8 cellular contexts compared by ENCODE assay signal in the genomic region with DNA sequence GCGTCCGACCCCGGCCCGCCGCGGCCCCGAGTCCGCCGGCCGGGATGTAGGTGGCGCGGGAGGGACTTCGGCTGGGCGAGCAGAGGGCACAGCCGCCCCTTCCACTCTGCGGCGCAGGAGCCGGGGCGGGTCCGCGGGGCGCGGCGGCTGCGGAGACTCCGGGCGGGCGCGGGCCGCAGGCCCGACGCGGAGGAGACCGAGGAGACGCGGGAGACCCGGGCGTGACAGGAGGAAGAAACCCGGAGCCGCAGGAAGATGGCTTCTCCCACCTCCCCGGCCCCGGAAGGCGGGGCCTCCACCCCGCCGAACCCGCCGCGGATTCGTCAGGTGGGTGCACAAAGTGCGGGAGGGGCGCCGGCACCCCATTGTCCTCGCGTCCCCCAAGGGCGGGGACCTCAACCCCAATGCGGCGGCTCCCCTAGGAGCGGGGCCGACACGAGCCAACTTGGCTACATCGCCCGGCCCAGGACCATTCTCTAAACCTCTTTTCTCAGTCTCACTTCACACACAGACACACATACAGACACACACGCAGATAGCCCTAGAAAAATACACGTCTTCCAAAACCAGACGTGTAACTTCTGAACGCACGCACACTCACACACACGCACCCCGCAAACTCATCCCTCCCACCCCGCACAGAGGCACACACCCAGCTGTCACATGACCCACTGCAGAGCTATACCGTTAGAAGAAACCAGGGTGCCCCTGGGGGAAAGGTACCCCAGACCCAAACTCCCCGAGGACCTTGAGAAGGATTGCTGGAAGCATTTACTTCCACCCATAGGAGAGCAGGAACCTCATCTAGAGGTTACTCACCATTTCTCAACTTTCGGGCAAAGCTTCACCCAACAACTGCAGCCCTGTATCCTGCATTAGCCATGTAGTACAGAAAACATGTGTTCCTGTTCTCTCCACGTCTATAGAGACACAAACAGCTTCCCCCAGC.
DNase-seq lines count a peak whose midpoint lies in the region; ATAC-seq and TF ChIP-seq lines count a peak whose summit lies in the region.
"Not testable (repeated sequence)": the region's sequence is repeated elsewhere in the genome, so short reads cannot be mapped to it uniquely, and the experiment has no call there.

No MANE protein-coding gene starts in this region.

- peak; percentile 76 to 83 for ATAC-seq in left cardiac atrium

- not testable (repeated sequence) for H3K9ac ChIP-seq in MM.1S (ENCODE audit: low read length)
- H3K9ac ChIP-seq in neural cell (ENCODE audit: low read length) = peak overlapping the region; percentile 76

- H4K20me1 ChIP-seq in MM.1S (ENCODE audit: insufficient read depth, low read length); neural cell (ENCODE audit: insufficient read depth): not testable (repeated sequence)

- DNase-seq in GM06990 (ENCODE audit: extremely low read depth, insufficient read length) (peak; percentile 54), HCEC 1CT (peak; percentile 1), T1000 (lab: John Stamatoyannopoulos, UW) (peak; percentile 19), left cardiac atrium (peak; percentile 26)
- DNase-seq in MM.1S, brain microvascular endothelial cell, thyroid gland: not testable (repeated sequence)

- peak overlapping the region; percentile 93 for H3K4me2 ChIP-seq in MM.1S (ENCODE audit: low read depth, low read length)
- peak overlapping the region; percentile 62 for H3K4me2 ChIP-seq in neural cell (ENCODE audit: low read length)

- intact Hi-C loops in left cardiac atrium (cut with DNase I) = loop anchor here in 1 of 2 donors (5.0 kb wide), 1 partner anchor 34 kb away; no protein-coding TSS in a partner anchor
- intact Hi-C loops in thyroid gland (cut with DNase I) = not testable (repeated sequence)

- TF ChIP-seq EP300 in neural cell (conservative IDR thresholded peaks at IDR 0.05; ENCODE audit: poor library complexity, severe bottlenecking) = not testable (repeated sequence)

- TF ChIP-seq POLR2A in thyroid gland (IDR thresholded peaks at IDR 0.05) = not testable (repeated sequence)

- H3K27me3 ChIP-seq in GM06990 (replicated peaks; ENCODE audit: control insufficient read depth, insufficient read depth, low read length); thyroid gland: not testable (repeated sequence)
- H3K27me3 ChIP-seq in MM.1S (replicated peaks; ENCODE audit: insufficient read depth, low read length) = peaks cover 10% of the 10 kb centered on the region
- H3K27me3 ChIP-seq in brain microvascular endothelial cell (replicated peaks) = peaks cover 25% of the 10 kb centered on the region
- peaks cover 14% of the 10 kb centered on the region for H3K27me3 ChIP-seq in neural cell (ENCODE audit: insufficient read depth, low read depth, low read length)

- not testable (repeated sequence) for H3K4me1 ChIP-seq in MM.1S (ENCODE audit: low read length)
- H3K4me1 ChIP-seq in thyroid gland = peaks cover 6 to 10% of the 10 kb centered on the region in 2 donors

- H3K4me3 ChIP-seq in GM06990 (replicated peaks; ENCODE audit: low read depth, low read length) (peak overlapping the region; percentile 71), MM.1S (ENCODE audit: low read length) (peak overlapping the region; percentile 67), brain microvascular endothelial cell (ENCODE audit: low read depth, low read length) (peak overlapping the region; percentile 56), neural cell (ENCODE audit: low read length) (peak overlapping the region; percentile 82), thyroid gland (replicated peaks in 1 of 3) (peak overlapping the region in 2 of 3 donors; percentile 22 to 30)

- TF ChIP-seq RAD21 in neural cell (conservative IDR thresholded peaks at IDR 0.05) = not testable (repeated sequence)

- H2AFZ ChIP-seq in MM.1S (ENCODE audit: low read length) = peak overlapping the region; percentile 81
- H2AFZ ChIP-seq in neural cell (ENCODE audit: low read depth, low read length) = peak overlapping the region; percentile 94

- in situ Hi-C loops in brain microvascular endothelial cell (cut with HindIII; ENCODE audit: low pct_ligation_motif_present, low sequenced_read_pairs) = not testable (repeated sequence)

- not testable (repeated sequence) for H3F3A ChIP-seq in MM.1S (ENCODE audit: insufficient read depth, low read length); neural cell (ENCODE audit: insufficient read depth, low read length, poor library complexity, severe bottlenecking)

- H3K9me3 ChIP-seq in MM.1S (replicated peaks; ENCODE audit: insufficient read depth, low read length); neural cell (ENCODE audit: low read length); thyroid gland: not testable (repeated sequence)

- 0 to 2% methylated on average over 15 to 33 of the region's 74 CpGs for WGBS in thyroid gland, 2 donors

- not testable (repeated sequence) for H3K27ac ChIP-seq in MM.1S (ENCODE audit: low read length); brain microvascular endothelial cell; thyroid gland
- H3K27ac ChIP-seq in neural cell (ENCODE audit: low read length) = peak overlapping the region; percentile 77

- H3K9me2 ChIP-seq in MM.1S (replicated peaks; ENCODE audit: insufficient read depth, low read length); neural cell (ENCODE audit: insufficient read depth, low read length): not testable (repeated sequence)

- TF ChIP-seq CTCF in GM06990 (IDR thresholded peaks at IDR 0.05; ENCODE audit: insufficient read depth, low read length, poor library complexity, severe bottlenecking); MM.1S (IDR thresholded peaks at IDR 0.05; ENCODE audit: low read length); brain microvascular endothelial cell (IDR thresholded peaks at IDR 0.05; ENCODE audit: low read depth, low read length, missing control alignments); neural cell (IDR thresholded peaks at IDR 0.05; ENCODE audit: poor library complexity, severe bottlenecking); thyroid gland (IDR thresholded peaks at IDR 0.05): not testable (repeated sequence)

- not testable (repeated sequence) for H3K36me3 ChIP-seq in GM06990 (ENCODE audit: control insufficient read depth, insufficient read depth, low read length); MM.1S (replicated peaks; ENCODE audit: insufficient read depth, low read length); brain microvascular endothelial cell (replicated peaks); neural cell (ENCODE audit: insufficient read depth, low read length); thyroid gland

- not testable (repeated sequence) for H3K79me2 ChIP-seq in MM.1S (ENCODE audit: low read length); neural cell (replicated peaks; ENCODE audit: insufficient read depth, low read length)

TF ChIP-seq in neural cell, 6 proteins besides CTCF, POLR2A, EP300 and RAD21:
- TF ChIP-seq, protein P1, sequence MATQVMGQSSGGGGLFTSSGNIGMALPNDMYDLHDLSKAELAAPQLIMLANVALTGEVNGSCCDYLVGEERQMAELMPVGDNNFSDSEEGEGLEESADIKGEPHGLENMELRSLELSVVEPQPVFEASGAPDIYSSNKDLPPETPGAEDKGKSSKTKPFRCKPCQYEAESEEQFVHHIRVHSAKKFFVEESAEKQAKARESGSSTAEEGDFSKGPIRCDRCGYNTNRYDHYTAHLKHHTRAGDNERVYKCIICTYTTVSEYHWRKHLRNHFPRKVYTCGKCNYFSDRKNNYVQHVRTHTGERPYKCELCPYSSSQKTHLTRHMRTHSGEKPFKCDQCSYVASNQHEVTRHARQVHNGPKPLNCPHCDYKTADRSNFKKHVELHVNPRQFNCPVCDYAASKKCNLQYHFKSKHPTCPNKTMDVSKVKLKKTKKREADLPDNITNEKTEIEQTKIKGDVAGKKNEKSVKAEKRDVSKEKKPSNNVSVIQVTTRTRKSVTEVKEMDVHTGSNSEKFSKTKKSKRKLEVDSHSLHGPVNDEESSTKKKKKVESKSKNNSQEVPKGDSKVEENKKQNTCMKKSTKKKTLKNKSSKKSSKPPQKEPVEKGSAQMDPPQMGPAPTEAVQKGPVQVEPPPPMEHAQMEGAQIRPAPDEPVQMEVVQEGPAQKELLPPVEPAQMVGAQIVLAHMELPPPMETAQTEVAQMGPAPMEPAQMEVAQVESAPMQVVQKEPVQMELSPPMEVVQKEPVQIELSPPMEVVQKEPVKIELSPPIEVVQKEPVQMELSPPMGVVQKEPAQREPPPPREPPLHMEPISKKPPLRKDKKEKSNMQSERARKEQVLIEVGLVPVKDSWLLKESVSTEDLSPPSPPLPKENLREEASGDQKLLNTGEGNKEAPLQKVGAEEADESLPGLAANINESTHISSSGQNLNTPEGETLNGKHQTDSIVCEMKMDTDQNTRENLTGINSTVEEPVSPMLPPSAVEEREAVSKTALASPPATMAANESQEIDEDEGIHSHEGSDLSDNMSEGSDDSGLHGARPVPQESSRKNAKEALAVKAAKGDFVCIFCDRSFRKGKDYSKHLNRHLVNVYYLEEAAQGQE (IDR thresholded peaks at IDR 0.05; ENCODE audit: borderline replicate concordance) = peak; percentile 52
- TF ChIP-seq POLR2AphosphoS5 (IDR thresholded peaks at IDR 0.05) (peak; percentile 43), SMC3 (conservative IDR thresholded peaks at IDR 0.05; ENCODE audit: poor library complexity) (peak; percentile 12), MXI1 (conservative IDR thresholded peaks at IDR 0.05; ENCODE audit: poor library complexity, severe bottlenecking) (peak; percentile 94), TAF1 (IDR thresholded peaks at IDR 0.05; ENCODE audit: low read depth) (peak; percentile 59)

Comparison
In these comparisons a context has a peak if more than half of its experiments do, and no peak if none do; other contexts are left out.
1. H3K4me3 ChIP-seq: peak in every context shown above with its lines; median percentile 82 in neural cell; 71 in GM06990; 67 in MM.1S; 56 in brain microvascular endothelial cell; 26 in thyroid gland.